In genomic region chr20:49593441-49594142, GRCh38 we compare ENCODE assay signal across 10 cellular contexts. TPM values are rescaled to one million over a fixed set of nuclear protein-coding genes. Genes with fewer than 3 reads are reported as not detected.
A peak's percentile ranks its signal among the peaks of the same experiment; 100 is the strongest.
DNase-seq lines count a peak whose midpoint lies in the region; ATAC-seq, FAIRE-seq and TF ChIP-seq lines count a peak whose summit lies in the region.
"Had no signal": no experiment of that assay in that cellular context is flagged by ENCODE, and none has a peak within 500 bp of the region (broad histone marks: within the 10 kb centered on the region; RNA-seq: fewer than 3 reads in every experiment).

No MANE protein-coding gene starts in this region.

- no peaks in the 10 kb centered on the region for H3K27me3 Mint-ChIP-seq in activated CD4-positive, alpha-beta T cell treated with anti-CD3 and anti-CD28 coated beads, Interleukin-2, amount 10 ng/mL, durations not matched to agents 24 days and 14 days
- H3K27me3 Mint-ChIP-seq in CD4-positive, alpha-beta T cell = peaks cover 9% of the 10 kb centered on the region

- POLR2A ChIA-PET in CD4-positive, alpha-beta T cell (lab: Charles Lee) = no interaction called here
- POLR2A ChIA-PET in HEK293T (lab: Yijun Ruan, JAX) = no interaction called here

- H3K4me1 Mint-ChIP-seq in activated CD4-positive, alpha-beta T cell treated with anti-CD3 and anti-CD28 coated beads, Interleukin-2, amount 10 ng/mL, durations not matched to agents 24 days and 14 days = peaks cover 81% of the 10 kb centered on the region
- peaks cover 10% of the 10 kb centered on the region for H3K4me1 Mint-ChIP-seq in CD4-positive, alpha-beta T cell (ENCODE audit: low read depth)

- H3K9me3 ChIP-seq in CD4-positive, alpha-beta T cell (ENCODE audit: control insufficient read depth, low read length) = no peaks in the 10 kb centered on the region

- H3K36me3 Mint-ChIP-seq in activated CD4-positive, alpha-beta T cell treated with anti-CD3 and anti-CD28 coated beads, Interleukin-2, amount 10 ng/mL, durations not matched to agents 24 days and 14 days (ENCODE audit: low read depth) = peaks cover 67% of the 10 kb centered on the region
- no peaks in the 10 kb centered on the region for H3K36me3 Mint-ChIP-seq in CD4-positive, alpha-beta T cell (ENCODE audit: low read depth)

- H3K27ac ChIP-seq in CD4-positive, alpha-beta T cell (ENCODE audit: low read depth, low read length) = no peak overlapping the region
- H3K27ac ChIP-seq: VCaP had no signal

- FAIRE-seq in frontal cortex (lab: Jason Lieb, UNC) = no peak

- CTCF ChIA-PET in CD4-positive, alpha-beta T cell (lab: Charles Lee) = no interaction called here
- CTCF ChIA-PET in HEK293T (lab: Yijun Ruan, JAX) = interaction anchor here (0.9 to 1.5 kb wide), 2 partner anchors 15 to 52 kb away, joined by 3 to 4 read pairs; no protein-coding TSS in a partner anchor

- DNase-seq in ELR (ENCODE audit: low read depth) (peak; percentile 42), glomerular visceral epithelial cell (ENCODE audit: extremely low spot score) (peak; percentile 35), cerebellum (ENCODE audit: low spot score) (no peak), HEK293T (ENCODE audit: extremely low spot score) (no peak), frontal cortex (ENCODE audit: low spot score in 2 of 2) (no peak)
- peak; percentile 76 for DNase-seq in activated CD4-positive, alpha-beta T cell treated with anti-CD3 and anti-CD28 coated beads, Interleukin-2, amount 10 ng/mL, durations not matched to agents 24 days and 14 days
- DNase-seq in stimulated activated CD4-positive, alpha-beta T cell treated with anti-CD3 and anti-CD28 coated beads, Interleukin-2, amount 100 ng/mL, for 48 hours = peak; percentile 32 to 39
- no peak for DNase-seq in CD4-positive, alpha-beta T cell
- DNase-seq: NCI-H82 had no signal

- no peak for ATAC-seq in CD4-positive, alpha-beta T cell (ENCODE audit: poor library complexity)

- no peaks in the 10 kb centered on the region for H3K27me3 ChIP-seq in CD4-positive, alpha-beta T cell (ENCODE audit: control insufficient read depth, insufficient read depth, low read length)

- H3K27ac Mint-ChIP-seq in activated CD4-positive, alpha-beta T cell treated with anti-CD3 and anti-CD28 coated beads, Interleukin-2, amount 10 ng/mL, durations not matched to agents 24 days and 14 days = peak overlapping the region; percentile 100
- no peak overlapping the region for H3K27ac Mint-ChIP-seq in CD4-positive, alpha-beta T cell

- peak overlapping the region; percentile 90 for H3K4me3 Mint-ChIP-seq in activated CD4-positive, alpha-beta T cell treated with anti-CD3 and anti-CD28 coated beads, Interleukin-2, amount 10 ng/mL, durations not matched to agents 24 days and 14 days
- H3K4me3 Mint-ChIP-seq in CD4-positive, alpha-beta T cell = no peak overlapping the region

- peaks cover 24% of the 10 kb centered on the region for H3K9me3 Mint-ChIP-seq in activated CD4-positive, alpha-beta T cell treated with anti-CD3 and anti-CD28 coated beads, Interleukin-2, amount 10 ng/mL, durations not matched to agents 24 days and 14 days
- no peaks in the 10 kb centered on the region for H3K9me3 Mint-ChIP-seq in CD4-positive, alpha-beta T cell

- TF ChIP-seq CTCF in CD4-positive, alpha-beta T cell (IDR thresholded peaks at IDR 0.05) = no peak

- intact Hi-C loops in activated CD4-positive, alpha-beta T cell treated with anti-CD3 and anti-CD28 coated beads, Interleukin-2, amount 10 ng/mL, durations not matched to agents 24 days and 14 days (cut with micrococcal nuclease) = loop anchor here (1.0 to 10.0 kb wide), 5 partner anchors 43 to 919 kb away; partner anchors contain the start of genes PTPN1 and ZNFX1
- intact Hi-C loops in CD4-positive, alpha-beta T cell (cut with DNase I, micrococcal nuclease) = no loop called here

TF ChIP-seq in HEK293T, 16 proteins besides CTCF, POLR2A, EP300 and RAD21:
- TF ChIP-seq NFRKB (IDR thresholded peaks at IDR 0.05) = no peak
- no peak for TF ChIP-seq BHLHE40 (IDR thresholded peaks at IDR 0.05; ENCODE audit: borderline replicate concordance)
- no peak for TF ChIP-seq ARNT (IDR thresholded peaks at IDR 0.05)
- no peak for TF ChIP-seq PKNOX1 (IDR thresholded peaks at IDR 0.05)
- TF ChIP-seq ELF4 (IDR thresholded peaks at IDR 0.05) = no peak
- TF ChIP-seq HDGF (IDR thresholded peaks at IDR 0.05; ENCODE audit: borderline replicate concordance) = no peak
- TF ChIP-seq CTBP1 (IDR thresholded peaks at IDR 0.05; ENCODE audit: borderline replicate concordance) = no peak
- TF ChIP-seq FOXM1 (IDR thresholded peaks at IDR 0.05; ENCODE audit: borderline replicate concordance) = no peak
- TF ChIP-seq FOXA1 (IDR thresholded peaks at IDR 0.05) = no peak
- TF ChIP-seq TARDBP (IDR thresholded peaks at IDR 0.05) = no peak
- TF ChIP-seq SP1 (IDR thresholded peaks at IDR 0.05) = no peak
- no peak for TF ChIP-seq LEF1 (IDR thresholded peaks at IDR 0.05; ENCODE audit: borderline replicate concordance)
- no peak for TF ChIP-seq L3MBTL2 (conservative IDR thresholded peaks at IDR 0.05)
- TF ChIP-seq FOXK2 (IDR thresholded peaks at IDR 0.05) = no peak
- TF ChIP-seq ZNF384 (IDR thresholded peaks at IDR 0.05) = no peak
- no peak for TF ChIP-seq SUZ12 (IDR thresholded peaks at IDR 0.05)

RNA-seq across cellular contexts. Expression of gene PTGIS, which starts 25.7 kb away (rescaled TPM):
- 51.7 and 57.6 TPM in 2 replicates for total RNA-seq in activated CD4-positive, alpha-beta T cell treated with anti-CD3 and anti-CD28 coated beads, Interleukin-2, amount 10 ng/mL, durations not matched to agents 24 days and 14 days
- total RNA-seq in CD4-positive, alpha-beta T cell = not detected
- 9.7 TPM for total RNA-seq in cerebellum
- total RNA-seq in frontal cortex = 7.7 TPM

Comparison
In these comparisons a context has a peak if more than half of its experiments do, and no peak if none do; other contexts are left out.
1. DNase-seq: peak in ELR (single experiment), activated CD4-positive, alpha-beta T cell treated with anti-CD3 and anti-CD28 coated beads, Interleukin-2, amount 10 ng/mL, durations not matched to agents 24 days and 14 days (single experiment), glomerular visceral epithelial cell (single experiment) and stimulated activated CD4-positive, alpha-beta T cell treated with anti-CD3 and anti-CD28 coated beads, Interleukin-2, amount 100 ng/mL, for 48 hours (2 of 2); none in CD4-positive, alpha-beta T cell (0 of 10), cerebellum (single experiment), HEK293T (single experiment) and frontal cortex (0 of 2).